1 cellular context compared by ENCODE assay signal in genomic region chr6:51553246-51554015, GRCh38.
TF ChIP-seq lines count a peak whose summit lies in the region.

No MANE protein-coding gene starts in this region.

TF ChIP-seq in SK-N-SH, 30 proteins besides CTCF, POLR2A, EP300 and RAD21 (continued from another document):
- TF ChIP-seq, protein P1, sequence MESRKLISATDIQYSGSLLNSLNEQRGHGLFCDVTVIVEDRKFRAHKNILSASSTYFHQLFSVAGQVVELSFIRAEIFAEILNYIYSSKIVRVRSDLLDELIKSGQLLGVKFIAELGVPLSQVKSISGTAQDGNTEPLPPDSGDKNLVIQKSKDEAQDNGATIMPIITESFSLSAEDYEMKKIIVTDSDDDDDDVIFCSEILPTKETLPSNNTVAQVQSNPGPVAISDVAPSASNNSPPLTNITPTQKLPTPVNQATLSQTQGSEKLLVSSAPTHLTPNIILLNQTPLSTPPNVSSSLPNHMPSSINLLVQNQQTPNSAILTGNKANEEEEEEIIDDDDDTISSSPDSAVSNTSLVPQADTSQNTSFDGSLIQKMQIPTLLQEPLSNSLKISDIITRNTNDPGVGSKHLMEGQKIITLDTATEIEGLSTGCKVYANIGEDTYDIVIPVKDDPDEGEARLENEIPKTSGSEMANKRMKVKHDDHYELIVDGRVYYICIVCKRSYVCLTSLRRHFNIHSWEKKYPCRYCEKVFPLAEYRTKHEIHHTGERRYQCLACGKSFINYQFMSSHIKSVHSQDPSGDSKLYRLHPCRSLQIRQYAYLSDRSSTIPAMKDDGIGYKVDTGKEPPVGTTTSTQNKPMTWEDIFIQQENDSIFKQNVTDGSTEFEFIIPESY (IDR thresholded peaks at IDR 0.05; ENCODE audit: borderline replicate concordance, low read depth): no peak
